Comparison of ENCODE assay signal across 13 cellular contexts in the genomic region with DNA sequence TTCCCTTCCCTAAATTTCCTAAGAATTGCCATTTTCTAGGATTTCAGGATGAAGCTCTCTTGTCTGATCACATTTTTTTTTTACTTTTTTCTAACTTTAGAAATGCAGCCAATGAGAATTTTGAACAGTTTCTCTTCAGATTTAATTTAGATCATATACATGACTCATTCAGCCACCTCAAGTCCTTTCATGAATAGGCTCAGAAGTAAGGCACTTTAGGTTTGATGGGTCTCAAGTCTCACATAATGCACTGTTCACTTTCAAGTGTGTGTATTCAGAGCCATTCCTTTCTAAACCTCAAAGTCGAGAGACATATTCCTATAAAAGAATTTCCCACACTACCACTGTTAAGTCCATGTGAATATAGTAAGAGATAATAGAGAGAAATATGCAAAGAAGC.
"Had no signal": no experiment of that assay in that cellular context is flagged by ENCODE, and none has a peak within 500 bp of the region (broad histone marks: within the 10 kb centered on the region; RNA-seq: fewer than 3 reads in every experiment).

No MANE protein-coding gene starts in this region.

- H3K9me3 ChIP-seq: thyroid gland had no signal

- H3K4me3 ChIP-seq: coronary artery, thyroid gland had no signal

- ATAC-seq: activated T-cell treated with anti-CD3 and anti-CD28 coated beads, Interleukin-2, amount 50 U/mL, for 4 hours had no signal

- DNase-seq: activated CD4-positive, alpha-beta T cell treated with anti-CD3 and anti-CD28 coated beads, Interleukin-2, amount 50 U/mL, for 1 hour; activated CD4-positive, CD25-positive, alpha-beta regulatory T cell treated with anti-CD3 and anti-CD28 coated beads, Interleukin-2, amount 50 U/mL, for 72 hours; activated CD8-positive, alpha-beta memory T cell treated with anti-CD3 and anti-CD28 coated beads, Interleukin-2, amount 50 U/mL, for 4 hours; activated naive CD4-positive, alpha-beta T cell treated with anti-CD3 and anti-CD28 coated beads for 36 hours; activated T-cell treated with anti-CD3 and anti-CD28 coated beads, Interleukin-2, amount 50 U/mL, for 4 hours; erythroblast; occipital lobe; retina; stimulated activated CD4-positive, alpha-beta T cell treated with anti-CD3 and anti-CD28 coated beads, Interleukin-2, amount 100 ng/mL, for 24 hours; stimulated activated naive CD4-positive, alpha-beta T cell treated with Interleukin-2 at 50 U/mL for 16 hours; thyroid gland had no signal

- H3K27me3 ChIP-seq: thyroid gland had no signal

- H3K27ac ChIP-seq: coronary artery, thyroid gland, VCaP had no signal

- H3K4me1 ChIP-seq: thyroid gland had no signal

- H3K36me3 ChIP-seq: thyroid gland had no signal
